Comparison of ENCODE assay signal across 17 cellular contexts in genomic region chr2:144462266-144462665, GRCh38. TPM values are rescaled to one million over a fixed set of nuclear protein-coding genes. Genes with fewer than 3 reads are reported as not detected.
DNase-seq lines count a peak whose midpoint lies in the region; ATAC-seq and TF ChIP-seq lines count a peak whose summit lies in the region.
"Had no signal": no experiment of that assay in that cellular context is flagged by ENCODE, and none has a peak within 500 bp of the region (broad histone marks: within the 10 kb centered on the region; RNA-seq: fewer than 3 reads in every experiment).

No MANE protein-coding gene starts in this region.

- H3K27me3 ChIP-seq in right atrium auricular region (no peaks in the 10 kb centered on the region), spleen (replicated peaks in 1 of 7) (no peaks in the 10 kb centered on the region)

- no peak for TF ChIP-seq POLR2A in spleen (IDR thresholded peaks at IDR 0.05)

- peaks cover 78% of the 10 kb centered on the region for H3K4me1 Mint-ChIP-seq in CD14-positive monocyte

- H3K36me3 ChIP-seq in right atrium auricular region (no peaks in the 10 kb centered on the region), spleen (peaks cover 0 to 34% (median 0%) of the 10 kb centered on the region in 6 donors)

- DNase-seq in CD14-positive monocyte (ENCODE audit: low spot score) (no peak), right atrium auricular region (ENCODE audit: low spot score) (no peak), spleen (no peak), NCI-H2029 treated with DMSO at 0.1 percent for 48 hours (lab: John Stamatoyannopoulos, UW) (no peak)
- no peak for DNase-seq in activated CD4-positive, alpha-beta T cell treated with anti-CD3 and anti-CD28 coated beads for 1 hour
- DNase-seq: activated CD4-positive, alpha-beta T cell treated with anti-CD3 and anti-CD28 coated beads, Interleukin-2, amount 50 U/mL, for 4 hours; glutamatergic neuron; naive B cell; NCI-H2171 treated with DMSO at 0.1 percent for 48 hours; SHP77; stimulated activated CD4-positive, alpha-beta T cell treated with anti-CD3 and anti-CD28 coated beads, Interleukin-2, amount 100 ng/mL, for 48 hours; T1000 had no signal

- no peak overlapping the region for H3K4me3 Mint-ChIP-seq in CD14-positive monocyte
- H3K4me3 Mint-ChIP-seq: naive B cell had no signal

- H3K9me3 Mint-ChIP-seq in CD14-positive monocyte: no peaks in the 10 kb centered on the region
- H3K9me3 Mint-ChIP-seq: naive B cell had no signal

- ATAC-seq in HG03196 (IDR thresholded peaks at IDR 0.05; ENCODE audit: unreplicated experiment) (no peak), HG03139 (IDR thresholded peaks at IDR 0.05; ENCODE audit: unreplicated experiment) (no peak)
- ATAC-seq: HepG2 had no signal

- intact Hi-C loops in CD14-positive monocyte (cut with micrococcal nuclease): no loop called here
- intact Hi-C loops in spleen (cut with DNase I; ENCODE audit: low total_unique reads): loop anchor here (10.0 kb wide), 1 partner anchor 53 kb away; no protein-coding TSS in a partner anchor

- H3K9me3 ChIP-seq in right atrium auricular region: no peaks in the 10 kb centered on the region
- no peaks in the 10 kb centered on the region for H3K9me3 ChIP-seq in spleen

- H3K27ac ChIP-seq in angular gyrus (ENCODE audit: low read depth, low read length) (peak overlapping the region; percentile 98), right atrium auricular region (peak overlapping the region; percentile 69 to 82), spleen (peak overlapping the region in 7 of 8 donors; percentile 56 to 84 (median 68))

- peaks cover 83 to 94% of the 10 kb centered on the region in 2 donors for H3K36me3 Mint-ChIP-seq in CD14-positive monocyte

- TF ChIP-seq CTCF in CD14-positive monocyte (IDR thresholded peaks at IDR 0.05) (no peak), right atrium auricular region (IDR thresholded peaks at IDR 0.05) (no peak), spleen (IDR thresholded peaks at IDR 0.05 in 8 of 11, conservative IDR thresholded peaks at IDR 0.05 in 3 of 11) (no peak)

- no peaks in the 10 kb centered on the region for H3K27me3 Mint-ChIP-seq in CD14-positive monocyte (ENCODE audit: low read depth in 3 of 3)
- H3K27me3 Mint-ChIP-seq: naive B cell had no signal

- 42 to 70% (median 61%) methylated on average over 6 of the region's 6 CpGs for WGBS in spleen, 5 donors

- peak overlapping the region; percentile 77 to 95 (median 85) for H3K27ac Mint-ChIP-seq in CD14-positive monocyte

- no peak overlapping the region for H3K4me3 ChIP-seq in right atrium auricular region
- H3K4me3 ChIP-seq in spleen: no peak overlapping the region

- H3K4me1 ChIP-seq in right atrium auricular region: peaks cover 0 to 63% of the 10 kb centered on the region in 2 donors
- H3K4me1 ChIP-seq in spleen: peaks cover 55 to 95% (median 70%) of the 10 kb centered on the region in 6 donors

RNA-seq across cellular contexts. Expression of gene ZEB2, which starts 57.7 kb away (rescaled TPM):
- polyA plus RNA-seq in CD14-positive monocyte (10 to 100 TPM; 76.8 to 93.8 TPM), spleen (10 to 100 TPM; 25.5 to 36.8 (median 28.5) TPM)
- total RNA-seq in right atrium auricular region (10 to 100 TPM; 76.1 to 91.7 TPM), spleen (100 to 1,000 TPM; 217 to 362 (median 262) TPM)
- total RNA-seq: H1, HepG2 had no signal
